ENCODE assay signal across 8 cellular contexts in genomic region chr16:28823291-28823718, GRCh38. TPM values are rescaled to one million over a fixed set of nuclear protein-coding genes. Genes with fewer than 3 reads are reported as not detected.
DNase-seq lines count a peak whose midpoint lies in the region; ATAC-seq and TF ChIP-seq lines count a peak whose summit lies in the region.

No MANE protein-coding gene starts in this region.

- ATAC-seq in HG02678 (IDR thresholded peaks at IDR 0.05; ENCODE audit: unreplicated experiment) (peak; percentile 13), heart right ventricle (peak in 4 of 8 donors; percentile 1 to 32 (median 5)), HG02798 (IDR thresholded peaks at IDR 0.05; ENCODE audit: poor library complexity, unreplicated experiment) (no peak), HG03442 (IDR thresholded peaks at IDR 0.05; ENCODE audit: unreplicated experiment) (no peak)

- H3K4me1 Mint-ChIP-seq in activated CD4-positive, alpha-beta memory T cell treated with anti-CD3 and anti-CD28 coated beads for 36 hours (ENCODE audit: low read depth), result peaks cover 39% of the 10 kb centered on the region

- TF ChIP-seq CTCF in GM12865 (IDR thresholded peaks at IDR 0.05; ENCODE audit: insufficient read depth, low read depth, low read length, missing control alignments) (no peak), heart right ventricle (IDR thresholded peaks at IDR 0.05) (no peak)

- peak overlapping the region; percentile 94 for H3K4me3 Mint-ChIP-seq in activated CD4-positive, alpha-beta memory T cell treated with anti-CD3 and anti-CD28 coated beads for 36 hours

- CTCF ChIA-PET in activated CD4-positive, alpha-beta memory T cell treated with anti-CD3 and anti-CD28 coated beads for 36 hours (lab: Charles Lee), result interaction anchor here (2.8 kb wide), 1 partner anchor 23 kb away, joined by 10 read pairs; the partner anchor contains the start of gene TUFM

- H3K36me3 Mint-ChIP-seq in activated CD4-positive, alpha-beta memory T cell treated with anti-CD3 and anti-CD28 coated beads for 36 hours, result peaks cover 49% of the 10 kb centered on the region

- peak overlapping the region; percentile 92 to 100 (median 100) for H3K27ac ChIP-seq in heart right ventricle

- intact Hi-C loops in activated CD4-positive, alpha-beta memory T cell treated with anti-CD3 and anti-CD28 coated beads for 36 hours (cut with micrococcal nuclease), result loop anchor here (10.0 kb wide), 1 partner anchor 1001 kb away; the partner anchor contains the start of gene MVP
- intact Hi-C loops in heart right ventricle (cut with DNase I), result loop anchor here in 6 of 10 donors (2.0 to 10.0 kb wide), 6 partner anchors 39 to 124 kb away; partner anchors contain the start of genes RABEP2 (in 2 of the 6), CD19 (in 1 of the 6) and SH2B1 (in 1 of the 6)

- H3K27ac Mint-ChIP-seq in activated CD4-positive, alpha-beta memory T cell treated with anti-CD3 and anti-CD28 coated beads for 36 hours, result peak overlapping the region; percentile 99

- H3K36me3 ChIP-seq in heart right ventricle (peaks cover 0 to 42% (median 21%) of the 10 kb centered on the region in 9 donors), skeletal muscle satellite cell (ENCODE audit: insufficient read depth, low read length) (peaks cover 40% of the 10 kb centered on the region)

- no peaks in the 10 kb centered on the region for H3K27me3 Mint-ChIP-seq in activated CD4-positive, alpha-beta memory T cell treated with anti-CD3 and anti-CD28 coated beads for 36 hours

- H3K4me2 ChIP-seq in skeletal muscle satellite cell (ENCODE audit: low read length), result peak overlapping the region; percentile 64

- H3K4me1 ChIP-seq in heart right ventricle, result peaks cover 8 to 34% (median 23%) of the 10 kb centered on the region in 9 donors
- H3K4me1 ChIP-seq in skeletal muscle satellite cell (ENCODE audit: control insufficient read depth, insufficient read depth, low read length), result peaks cover 18% of the 10 kb centered on the region

- H3K4me3 ChIP-seq in GM12865 (ENCODE audit: low read depth, low read length) (peak overlapping the region; percentile 65), heart right ventricle (peak overlapping the region; percentile 79 to 100 (median 100)), skeletal muscle satellite cell (ENCODE audit: low read length) (peak overlapping the region; percentile 94)

- whole genome bisulfite sequencing in heart right ventricle, 2 donors, result 0% methylated on average over 30 to 43 of the region's 44 CpGs

- H3K27me3 ChIP-seq in heart right ventricle (no peaks in the 10 kb centered on the region), skeletal muscle satellite cell (ENCODE audit: control insufficient read depth, insufficient read depth, low read length) (no peaks in the 10 kb centered on the region)

- H3K9ac ChIP-seq in skeletal muscle satellite cell (ENCODE audit: low read depth, low read length), result peak overlapping the region; percentile 100

- H3K9me3 Mint-ChIP-seq in activated CD4-positive, alpha-beta memory T cell treated with anti-CD3 and anti-CD28 coated beads for 36 hours, result no peaks in the 10 kb centered on the region

- no peak for DNase-seq in GM12865 (ENCODE audit: low read depth)
- no peak for DNase-seq in activated CD4-positive, alpha-beta memory T cell treated with anti-CD3 and anti-CD28 coated beads for 36 hours
- no peak for DNase-seq in heart right ventricle
- DNase-seq in putamen (ENCODE audit: low spot score), result no peak

- no peaks in the 10 kb centered on the region for H3K9me3 ChIP-seq in heart right ventricle
- H3K9me3 ChIP-seq in skeletal muscle satellite cell (replicated peaks; ENCODE audit: low read length), result no peaks in the 10 kb centered on the region

- POLR2A ChIA-PET in activated CD4-positive, alpha-beta memory T cell treated with anti-CD3 and anti-CD28 coated beads for 36 hours (lab: Charles Lee), result interaction anchor here (0.6 to 3.6 kb wide), 11 partner anchors 10 to 131 kb away, joined by 3 to 37 read pairs (median 4); partner anchors contain the start of genes ATP2A1, RABEP2, SH2B1 and TUFM

RNA-seq across cellular contexts. Expression of gene ATXN2L, which starts 0.5 kb away (rescaled TPM):
- total RNA-seq in activated CD4-positive, alpha-beta memory T cell treated with anti-CD3 and anti-CD28 coated beads for 36 hours, result 100 to 1,000 TPM; 260 to 277 TPM
- 10 to 100 TPM; 37.4 to 66.2 (median 45.9) TPM for total RNA-seq in heart right ventricle
- polyA plus RNA-seq in heart right ventricle, result 10 to 100 TPM; 36.0 to 99.9 TPM
- 42.2 and 43.6 TPM in 2 replicates for total RNA-seq in skeletal muscle satellite cell (2012; rRNA removed)

RNA-seq across cellular contexts. Expression of gene TUFM, which starts 22.8 kb away (rescaled TPM):
- total RNA-seq in activated CD4-positive, alpha-beta memory T cell treated with anti-CD3 and anti-CD28 coated beads for 36 hours, result 100 to 1,000 TPM; 221 TPM
- total RNA-seq in heart right ventricle, result 100 to 1,000 TPM; 193 to 250 (median 236) TPM
- 100 to 1,000 TPM; 286 to 362 TPM for polyA plus RNA-seq in heart right ventricle
- 133 and 134 TPM in 2 replicates for total RNA-seq in skeletal muscle satellite cell (2012; rRNA removed)

RNA-seq across cellular contexts. Expression of gene SH2B1, which starts 40.3 kb away (rescaled TPM):
- 10 to 100 TPM; 32.3 to 34.9 TPM for total RNA-seq in activated CD4-positive, alpha-beta memory T cell treated with anti-CD3 and anti-CD28 coated beads for 36 hours
- 10 to 100 TPM; 30.6 to 54.5 (median 36.6) TPM for total RNA-seq in heart right ventricle
- 10 to 100 TPM; 30.2 to 72.1 TPM for polyA plus RNA-seq in heart right ventricle
- total RNA-seq in skeletal muscle satellite cell (2012; rRNA removed), result 12.2 and 14.6 TPM in 2 replicates

RNA-seq across cellular contexts. Expression of gene ATP2A1, which starts 55.0 kb away (rescaled TPM):
- total RNA-seq in activated CD4-positive, alpha-beta memory T cell treated with anti-CD3 and anti-CD28 coated beads for 36 hours, result 1 to 10 TPM; 3.3 to 3.8 TPM
- 1 to 10 TPM in 1 of 10 donors, under 1 TPM in 9; 0.13 to 1.0 (median 0.23) TPM for total RNA-seq in heart right ventricle
- under 1 TPM; 0.13 to 0.44 TPM for polyA plus RNA-seq in heart right ventricle
- 0.44 and 0.51 TPM in 2 replicates for total RNA-seq in skeletal muscle satellite cell (2012; rRNA removed)
